Comparison of ENCODE assay signal across 9 cellular contexts in the genomic region with DNA sequence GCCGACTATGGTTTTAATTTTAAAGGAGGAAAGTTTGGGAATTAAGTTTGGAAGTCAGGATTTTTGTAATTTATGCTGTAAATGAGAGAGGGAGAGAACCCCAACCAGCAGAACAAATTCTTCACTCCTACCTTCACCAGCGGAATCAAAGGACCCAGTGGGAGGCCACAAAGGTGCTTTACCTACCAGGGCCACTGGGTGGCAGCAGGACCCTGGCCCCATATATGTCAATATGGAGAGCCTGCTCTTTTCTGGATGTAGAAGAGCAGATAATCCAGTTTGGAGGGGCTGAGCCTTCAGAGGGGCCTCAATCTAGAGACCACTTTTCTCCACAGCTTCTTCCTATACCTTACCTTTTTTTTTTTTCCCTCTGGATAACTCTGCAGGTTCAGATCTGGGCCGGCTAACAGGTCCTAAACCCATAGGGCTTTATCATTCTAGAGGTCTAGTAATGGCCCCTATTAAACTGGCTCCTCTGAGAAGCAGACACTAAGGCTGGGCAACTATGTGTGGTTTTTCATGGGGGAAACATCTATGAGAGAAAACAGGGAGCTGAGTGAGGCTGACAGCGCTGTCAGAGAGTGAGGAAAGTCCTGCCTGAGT. TPM values are rescaled to one million over a fixed set of nuclear protein-coding genes. Genes with fewer than 3 reads are reported as not detected.
DNase-seq lines count a peak whose midpoint lies in the region; ATAC-seq, FAIRE-seq and TF ChIP-seq lines count a peak whose summit lies in the region.
"Had no signal": no experiment of that assay in that cellular context is flagged by ENCODE, and none has a peak within 500 bp of the region (broad histone marks: within the 10 kb centered on the region; RNA-seq: fewer than 3 reads in every experiment).

No MANE protein-coding gene starts in this region.

- no peaks in the 10 kb centered on the region for H3K36me3 ChIP-seq in GM06990 (ENCODE audit: control insufficient read depth, insufficient read depth, low read length)
- H3K36me3 ChIP-seq in thoracic aorta = no peaks in the 10 kb centered on the region

- no peak overlapping the region for H3K27ac ChIP-seq in thoracic aorta

- TF ChIP-seq CTCF in GM06990 (IDR thresholded peaks at IDR 0.05; ENCODE audit: insufficient read depth, low read length, poor library complexity, severe bottlenecking) (peak; percentile 93), fibroblast of mammary gland (conservative IDR thresholded peaks at IDR 0.05; ENCODE audit: control insufficient read depth, insufficient read depth, low read depth, low read length) (peak; percentile 94), thoracic aorta (IDR thresholded peaks at IDR 0.05) (peak; percentile 90)

- H3K9me3 ChIP-seq in thoracic aorta = no peaks in the 10 kb centered on the region

- H3K4me3 ChIP-seq in GM06990 (replicated peaks; ENCODE audit: low read depth, low read length) (no peak overlapping the region), fibroblast of mammary gland (ENCODE audit: control insufficient read depth, low read depth, low read length) (no peak overlapping the region), thoracic aorta (no peak overlapping the region)

- H3K27me3 Mint-ChIP-seq in activated T-cell treated with anti-CD3 and anti-CD28 coated beads, Interleukin-2, amount 50 U/mL, for 72 hours (ENCODE audit: low read depth) = peaks cover 14% of the 10 kb centered on the region

- peaks cover 6% of the 10 kb centered on the region for H3K4me1 Mint-ChIP-seq in activated T-cell treated with anti-CD3 and anti-CD28 coated beads, Interleukin-2, amount 50 U/mL, for 72 hours (ENCODE audit: low read depth)

- H3K4me1 ChIP-seq in thoracic aorta (ENCODE audit: control insufficient read depth in 1 of 2, low read depth in 2 of 2) = no peaks in the 10 kb centered on the region

- FAIRE-seq in RCC 7860 (lab: Jason Lieb, UNC) = no peak
- FAIRE-seq: frontal cortex had no signal

- peak overlapping the region; percentile 55 for H3K27ac Mint-ChIP-seq in activated T-cell treated with anti-CD3 and anti-CD28 coated beads, Interleukin-2, amount 50 U/mL, for 72 hours

- H3K4me3 Mint-ChIP-seq in activated T-cell treated with anti-CD3 and anti-CD28 coated beads, Interleukin-2, amount 50 U/mL, for 72 hours = no peak overlapping the region

- H3K9me3 Mint-ChIP-seq in activated T-cell treated with anti-CD3 and anti-CD28 coated beads, Interleukin-2, amount 50 U/mL, for 72 hours = no peaks in the 10 kb centered on the region

- H3K36me3 Mint-ChIP-seq in activated T-cell treated with anti-CD3 and anti-CD28 coated beads, Interleukin-2, amount 50 U/mL, for 72 hours (ENCODE audit: insufficient read depth in 2 of 2) = no peaks in the 10 kb centered on the region

- DNase-seq in GM06990 (ENCODE audit: extremely low read depth, insufficient read length) (peak; percentile 50), HT-29 (ENCODE audit: low spot score) (peak; percentile 79), RCC 7860 (ENCODE audit: low spot score) (peak; percentile 43), fibroblast of mammary gland (ENCODE audit: low read depth) (peak; percentile 50), occipital lobe (lab: John Stamatoyannopoulos, UW) (peak; percentile 28), thoracic aorta (ENCODE audit: low spot score) (no peak)
- DNase-seq in activated T-cell treated with anti-CD3 and anti-CD28 coated beads, Interleukin-2, amount 50 U/mL, for 72 hours = peak; percentile 83 to 84

- H3K27me3 ChIP-seq in GM06990 (replicated peaks; ENCODE audit: control insufficient read depth, insufficient read depth, low read length) = peaks cover 3% of the 10 kb centered on the region
- no peaks in the 10 kb centered on the region for H3K27me3 ChIP-seq in thoracic aorta (replicated peaks; ENCODE audit: insufficient read depth)

- peak; percentile 83 to 84 for ATAC-seq in activated T-cell treated with anti-CD3 and anti-CD28 coated beads, Interleukin-2, amount 50 U/mL, for 72 hours (replicated peaks in 1 of 2)
- peak; percentile 52 for ATAC-seq in thoracic aorta (ENCODE audit: insufficient number of reproducible peaks, low FRiP score, low read depth)
- ATAC-seq in GM21528 (IDR thresholded peaks at IDR 0.05; ENCODE audit: low FRiP score, unreplicated experiment) = no peak

RNA-seq across cellular contexts. Expression of a gene that starts 8.5 kb away (rescaled TPM):
- total RNA-seq in HT-29 (2014; rRNA removed; shearing (Covaris generic)) = 253 and 267 TPM in 2 replicates
- 10 to 100 TPM; 79.5 to 90.4 TPM for total RNA-seq in activated T-cell treated with anti-CD3 and anti-CD28 coated beads, Interleukin-2, amount 50 U/mL, for 72 hours
- total RNA-seq in occipital lobe (123 TPM), thoracic aorta (10 to 100 TPM; 12.8 to 16.7 TPM)

RNA-seq across cellular contexts. Expression of a gene that starts 8.5 kb away (rescaled TPM):
- total RNA-seq in HT-29 (2014; rRNA removed; shearing (Covaris generic)) = 0.21 TPM in 1 of 2 replicates, not detected in the other
- total RNA-seq in activated T-cell treated with anti-CD3 and anti-CD28 coated beads, Interleukin-2, amount 50 U/mL, for 72 hours = under 1 TPM; 0.30 to 0.60 TPM
- total RNA-seq in occipital lobe (0.62 TPM), thoracic aorta (under 1 TPM in 1 of 2 donors, not detected in 1; 0.56 TPM)
- total RNA-seq: frontal cortex had no signal

RNA-seq across cellular contexts. Expression of a gene that starts 52.1 kb away (rescaled TPM):
- total RNA-seq in HT-29 (2014; rRNA removed; shearing (Covaris generic)) = 24.5 and 37.6 TPM in 2 replicates
- 100 to 1,000 TPM in 1 of 2 donors, 10 to 100 TPM in 1; 78.9 to 110 TPM for total RNA-seq in activated T-cell treated with anti-CD3 and anti-CD28 coated beads, Interleukin-2, amount 50 U/mL, for 72 hours
- total RNA-seq in occipital lobe (44.0 TPM), thoracic aorta (10 to 100 TPM; 14.1 to 35.7 TPM)
